Comparison of ENCODE assay signal across 20 cellular contexts in the genomic region with DNA sequence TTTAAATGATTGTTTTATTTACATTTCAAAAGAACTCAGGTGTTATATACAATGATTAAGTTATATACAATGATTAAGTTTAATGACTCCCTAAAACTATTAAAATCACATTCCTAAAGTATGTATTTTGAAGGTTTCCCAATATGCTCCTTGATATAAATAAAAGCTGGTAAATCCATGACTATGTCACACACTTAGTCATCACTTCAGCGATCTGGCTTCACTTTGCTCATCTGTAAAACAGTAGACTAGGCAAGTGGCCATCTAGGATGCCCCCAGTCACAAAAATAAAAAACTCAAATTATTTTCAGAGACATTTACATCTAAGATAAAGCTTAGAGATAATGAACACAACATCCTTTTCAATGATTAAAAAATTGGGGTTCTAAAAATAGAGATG.
"Had no signal": no experiment of that assay in that cellular context is flagged by ENCODE, and none has a peak within 500 bp of the region (broad histone marks: within the 10 kb centered on the region; RNA-seq: fewer than 3 reads in every experiment).

No MANE protein-coding gene starts in this region.

- H3K4me3 ChIP-seq: dorsolateral prefrontal cortex, gastroesophageal sphincter, ovary, right atrium auricular region, sigmoid colon, stomach, thoracic aorta, transverse colon had no signal

- H3K36me3 ChIP-seq: gastroesophageal sphincter, ovary, right atrium auricular region, sigmoid colon, stomach, thoracic aorta, transverse colon had no signal

- H3K4me1 ChIP-seq: gastroesophageal sphincter, sigmoid colon had no signal

- H3K27me3 ChIP-seq: dorsolateral prefrontal cortex, ovary, right atrium auricular region, sigmoid colon, stomach, transverse colon had no signal

- ATAC-seq: esophagus mucosa, gastroesophageal sphincter, left lobe of liver, natural killer cell had no signal

- H3K9me3 ChIP-seq: gastroesophageal sphincter, ovary, right atrium auricular region, sigmoid colon, stomach, thoracic aorta, transverse colon had no signal

- DNase-seq: cortex of kidney; dorsolateral prefrontal cortex; effector CD8-positive, alpha-beta T cell; glutamatergic neuron; islet precursor cell; natural killer cell; nucleus accumbens; ovary; sigmoid colon; small intestine; stimulated activated CD4-positive, alpha-beta T cell treated with anti-CD3 and anti-CD28 coated beads, Interleukin-12 subunit alpha, Interleukin-12 subunit beta, amount 100 ng/mL, for 4 hours; stimulated activated naive CD4-positive, alpha-beta T cell; stomach; substantia nigra; transverse colon had no signal

- H3K27ac ChIP-seq: dorsolateral prefrontal cortex, gastroesophageal sphincter, ovary, sigmoid colon, stomach, thoracic aorta, transverse colon had no signal
